ENCODE assay signal across 1 cellular context in the genomic region with DNA sequence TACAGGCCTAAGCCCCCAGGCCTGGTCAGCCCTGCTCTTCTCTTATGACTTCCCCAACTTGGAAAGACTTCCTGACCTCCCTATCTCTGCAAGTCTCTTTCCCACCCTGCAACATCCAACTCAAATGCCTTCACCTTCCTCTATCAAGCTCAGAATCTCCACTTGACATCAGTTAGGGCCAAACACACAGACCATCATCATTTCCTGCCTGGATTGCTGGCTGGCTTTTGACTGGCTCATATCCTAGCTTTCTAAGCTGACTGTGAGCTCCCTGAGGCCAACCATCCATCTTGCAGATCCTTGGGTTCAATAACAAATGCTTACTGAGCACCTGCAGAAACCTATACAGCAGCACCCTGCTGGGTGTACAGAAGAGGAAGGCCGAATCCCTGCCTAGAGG.
TF ChIP-seq lines count a peak whose summit lies in the region.

No MANE protein-coding gene starts in this region.

TF ChIP-seq in IMR-90, 13 proteins besides CTCF, POLR2A, EP300 and RAD21:
- no peak for TF ChIP-seq MXI1 (IDR thresholded peaks at IDR 0.05; ENCODE audit: borderline replicate concordance, low read depth, low read length)
